16 cellular contexts compared by ENCODE assay signal in the genomic region with DNA sequence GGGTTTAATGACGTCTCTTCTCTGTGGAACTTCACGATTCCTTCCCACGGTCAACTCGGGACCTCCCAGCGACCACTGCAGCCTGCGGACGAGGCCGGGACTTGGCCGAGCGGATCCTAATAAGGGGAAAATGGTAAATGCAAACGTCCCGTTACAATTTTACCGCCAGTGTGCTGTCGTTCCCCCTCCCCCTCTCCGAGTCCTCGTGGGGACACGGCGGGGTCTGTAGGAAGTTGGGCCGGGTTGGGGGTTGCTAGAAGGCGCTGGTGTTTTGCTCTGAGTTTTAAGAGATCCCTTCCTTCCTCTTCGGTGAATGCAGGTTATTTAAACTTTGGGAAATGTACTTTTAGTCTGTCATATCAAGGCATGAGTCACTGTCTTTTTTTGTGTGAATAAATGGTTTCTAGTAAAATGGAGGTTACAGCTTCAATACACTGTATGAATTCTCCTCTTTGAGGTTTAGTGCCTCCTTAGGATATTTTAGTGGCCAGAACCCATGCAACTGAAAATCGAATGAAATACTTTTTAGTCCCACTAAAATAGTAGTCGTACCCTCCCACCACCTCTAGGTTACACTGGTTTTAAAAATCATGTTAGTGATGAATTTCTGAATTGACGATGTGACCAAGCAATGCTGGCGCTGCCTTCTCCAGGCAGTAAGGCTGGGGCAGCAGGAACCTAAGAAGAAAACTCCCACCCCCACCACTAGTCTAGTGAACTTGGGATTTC. TPM values are rescaled to one million over a fixed set of nuclear protein-coding genes. Genes with fewer than 3 reads are reported as not detected.
A peak's percentile ranks its signal among the peaks of the same experiment; 100 is the strongest.
DNase-seq lines count a peak whose midpoint lies in the region; ATAC-seq and TF ChIP-seq lines count a peak whose summit lies in the region.
"Had no signal": no experiment of that assay in that cellular context is flagged by ENCODE, and none has a peak within 500 bp of the region (broad histone marks: within the 10 kb centered on the region; RNA-seq: fewer than 3 reads in every experiment).

No MANE protein-coding gene starts in this region.

- peak overlapping the region; percentile 24 for H3K4me3 Mint-ChIP-seq in activated naive CD4-positive, alpha-beta T cell treated with anti-CD3 and anti-CD28 coated beads, Interleukin-2, amount 10 ng/mL, durations not matched to agents 7 days and 5 days
- H3K4me3 Mint-ChIP-seq in T-cell, result peak overlapping the region in 2 of 3 donors; percentile 42 to 46

- ATAC-seq in T-cell (replicated peaks in 1 of 4) (no peak), GM21723 (IDR thresholded peaks at IDR 0.05; ENCODE audit: unreplicated experiment) (no peak)
- ATAC-seq: body of pancreas had no signal

- H3K27ac ChIP-seq in uterus (peak overlapping the region; percentile 98 to 99), caudate nucleus (ENCODE audit: low read depth, low read length) (no peak overlapping the region), mammary epithelial cell (ENCODE audit: insufficient read depth, low read depth, low read length) (no peak overlapping the region)
- H3K27ac ChIP-seq: body of pancreas had no signal

- peaks cover 7% of the 10 kb centered on the region for H3K4me1 Mint-ChIP-seq in activated naive CD4-positive, alpha-beta T cell treated with anti-CD3 and anti-CD28 coated beads, Interleukin-2, amount 10 ng/mL, durations not matched to agents 7 days and 5 days
- peaks cover 29 to 34% (median 30%) of the 10 kb centered on the region in 3 donors for H3K4me1 Mint-ChIP-seq in T-cell

- intact Hi-C loops in uterus (cut with DNase I; ENCODE audit: low total_unique reads), result no loop called here
- intact Hi-C loops in mammary epithelial cell (cut with micrococcal nuclease), result no loop called here

- no peaks in the 10 kb centered on the region for H3K79me2 ChIP-seq in mammary epithelial cell (ENCODE audit: insufficient read depth, low read length)

- no peak for TF ChIP-seq POLR2A in uterus (IDR thresholded peaks at IDR 0.05)

- H3K9ac ChIP-seq in mammary epithelial cell (ENCODE audit: insufficient read depth, low read length), result no peak overlapping the region

- WGBS in mammary epithelial cell (ENCODE audit: low coverage, missing lambda C conversion rate), result 16% methylated on average over 25 of the region's 25 CpGs

- no peak for DNase-seq in activated naive CD4-positive, alpha-beta T cell treated with anti-CD3 and anti-CD28 coated beads, Interleukin-2, amount 10 ng/mL, durations not matched to agents 7 days and 5 days
- DNase-seq in activated naive CD4-positive, alpha-beta T cell (lab: John Stamatoyannopoulos, UW), result no peak
- no peak for DNase-seq in T-cell
- DNase-seq in left kidney (ENCODE audit: low read depth, low spot score), result peak; percentile 59
- no peak for DNase-seq in uterus
- DNase-seq in caudate nucleus (lab: John Stamatoyannopoulos, UW), result no peak
- DNase-seq in mammary epithelial cell, result no peak
- DNase-seq: activated CD4-positive, CD25-positive, alpha-beta regulatory T cell; body of pancreas; mesenchymal stem cell; posterior cingulate gyrus had no signal

- BruUV-seq in mammary epithelial cell (replicated peaks; lab: Mats Ljungman, UMichigan), result no TSS peak

- POLR2A ChIA-PET in T-cell (lab: Charles Lee), result interaction anchor here in 1 of 2 donors (0.6 kb wide), 1 partner anchor 14 kb away, joined by 7 read pairs; no protein-coding TSS in a partner anchor

- H3K9me3 ChIP-seq in uterus (no peaks in the 10 kb centered on the region), mammary epithelial cell (replicated peaks; ENCODE audit: insufficient read depth, low read length) (no peaks in the 10 kb centered on the region)
- H3K9me3 ChIP-seq: body of pancreas had no signal

- H3K27me3 ChIP-seq in uterus (peaks cover 0 to 3% of the 10 kb centered on the region in 2 donors), mammary epithelial cell (ENCODE audit: insufficient read depth, low read length) (peaks cover 83% of the 10 kb centered on the region)

- H3K9me3 Mint-ChIP-seq in activated naive CD4-positive, alpha-beta T cell treated with anti-CD3 and anti-CD28 coated beads, Interleukin-2, amount 10 ng/mL, durations not matched to agents 7 days and 5 days, result peaks cover 4% of the 10 kb centered on the region
- H3K9me3 Mint-ChIP-seq in T-cell, result no peaks in the 10 kb centered on the region

- TF ChIP-seq CTCF in uterus (IDR thresholded peaks at IDR 0.05) (peak in 1 of 4 experiments; percentile 8), mammary epithelial cell (conservative IDR thresholded peaks at IDR 0.05 in 1 of 2, IDR thresholded peaks at IDR 0.05 in 1 of 2; ENCODE audit: extremely low read depth in 1 of 2, insufficient read depth in 1 of 2, low read depth in 1 of 2, low read length in 2 of 2) (no peak)

- H3K4me1 ChIP-seq in uterus (peaks cover 0 to 8% of the 10 kb centered on the region in 2 donors), mammary epithelial cell (ENCODE audit: insufficient read depth, low read length) (peaks cover 8% of the 10 kb centered on the region)

- dilution Hi-C loops in mammary epithelial cell (cut with HindIII; ENCODE audit: low sequenced_read_pairs), result no loop called here

- H3K4me3 ChIP-seq in uterus (peak overlapping the region; percentile 44 to 51), mammary epithelial cell (replicated peaks in 1 of 3; ENCODE audit: insufficient read depth in 1 of 3, low read depth in 2 of 3, low read length in 3 of 3) (no peak overlapping the region)
- H3K4me3 ChIP-seq: body of pancreas had no signal

- H3K27ac Mint-ChIP-seq in activated naive CD4-positive, alpha-beta T cell treated with anti-CD3 and anti-CD28 coated beads, Interleukin-2, amount 10 ng/mL, durations not matched to agents 7 days and 5 days, result peak overlapping the region; percentile 66
- peak overlapping the region in 1 of 2 donors; percentile 21 for H3K27ac Mint-ChIP-seq in T-cell

- no peaks in the 10 kb centered on the region for H4K20me1 ChIP-seq in mammary epithelial cell (ENCODE audit: insufficient read depth, low read length)

- in situ Hi-C loops in mammary epithelial cell (cut with MboI; ENCODE audit: low sequenced_read_pairs in 2 of 2), result no loop called here

- H3K27me3 Mint-ChIP-seq in activated naive CD4-positive, alpha-beta T cell treated with anti-CD3 and anti-CD28 coated beads, Interleukin-2, amount 10 ng/mL, durations not matched to agents 7 days and 5 days, result peaks cover 92% of the 10 kb centered on the region
- H3K27me3 Mint-ChIP-seq in T-cell, result peaks cover 65 to 83% of the 10 kb centered on the region in 2 donors

- no peak overlapping the region for H3K4me2 ChIP-seq in mammary epithelial cell (ENCODE audit: insufficient read depth, low read depth, low read length)

- H3K36me3 Mint-ChIP-seq in activated naive CD4-positive, alpha-beta T cell treated with anti-CD3 and anti-CD28 coated beads, Interleukin-2, amount 10 ng/mL, durations not matched to agents 7 days and 5 days, result peaks cover 9% of the 10 kb centered on the region
- no peaks in the 10 kb centered on the region for H3K36me3 Mint-ChIP-seq in T-cell

- CTCF ChIA-PET in activated naive CD4-positive, alpha-beta T cell treated with anti-CD3 and anti-CD28 coated beads, Interleukin-2, amount 10 ng/mL, durations not matched to agents 7 days and 5 days (lab: Charles Lee), result interaction anchor here (0.7 to 2.3 kb wide), 7 partner anchors 11 to 1624 kb away, joined by 3 to 12 read pairs (median 4); no protein-coding TSS in a partner anchor
- CTCF ChIA-PET in T-cell (lab: Charles Lee) (interaction anchor here in 1 of 2 donors (2.0 kb wide), 1 partner anchor 18 kb away, joined by 6 read pairs; no protein-coding TSS in a partner anchor), mammary epithelial cell (lab: Charles Lee; ENCODE audit: low non-redundant PET) (no interaction called here)

- no peak overlapping the region for H2AFZ ChIP-seq in mammary epithelial cell (ENCODE audit: low read depth, low read length)

- H3K36me3 ChIP-seq in uterus, result no peaks in the 10 kb centered on the region
- no peaks in the 10 kb centered on the region for H3K36me3 ChIP-seq in mammary epithelial cell (ENCODE audit: insufficient read depth, low read length)

RNA-seq across cellular contexts. Expression of a gene that starts 2.3 kb away (rescaled TPM):
- total RNA-seq in T-cell (not detected), uterus (10 to 100 TPM in 1 of 4 donors, 1 to 10 TPM in 1, under 1 TPM in 1, not detected in 1; 0.88 to 34.6 (median 8.6) TPM), mammary epithelial cell (not detected)
- not detected for polyA plus RNA-seq in mammary epithelial cell
- not detected for polyA minus RNA-seq in mammary epithelial cell
- total RNA-seq: body of pancreas, frontal cortex, HT-29, temporal lobe had no signal

RNA-seq across cellular contexts. Expression of a gene that starts 7.2 kb away (rescaled TPM):
- total RNA-seq in T-cell (not detected), uterus (10 to 100 TPM in 3 of 4 donors, 1 to 10 TPM in 1; 6.8 to 81.0 (median 53.6) TPM), mammary epithelial cell (not detected)
- not detected for polyA plus RNA-seq in mammary epithelial cell
- polyA minus RNA-seq in mammary epithelial cell, result not detected
- total RNA-seq: frontal cortex, HT-29, temporal lobe had no signal

RNA-seq across cellular contexts. Expression of a gene that starts 9.8 kb away (rescaled TPM):
- total RNA-seq in T-cell (not detected), uterus (under 1 TPM in 1 of 4 donors, not detected in 3; 0.76 TPM), mammary epithelial cell (not detected)
- polyA plus RNA-seq in mammary epithelial cell, result not detected
- not detected for polyA minus RNA-seq in mammary epithelial cell
- total RNA-seq: body of pancreas, frontal cortex, temporal lobe had no signal
- polyA plus RNA-seq: BJ had no signal

RNA-seq across cellular contexts. Expression of a gene that starts 13.1 kb away (rescaled TPM):
- total RNA-seq in T-cell (under 1 TPM in 2 of 5 donors, not detected in 3; 0.13 to 0.15 TPM), uterus (10 to 100 TPM in 3 of 4 donors, 1 to 10 TPM in 1; 3.8 to 78.1 (median 46.4) TPM), mammary epithelial cell (not detected)
- polyA plus RNA-seq in mammary epithelial cell, result not detected
- not detected for polyA minus RNA-seq in mammary epithelial cell
- total RNA-seq: frontal cortex, HT-29, temporal lobe had no signal

RNA-seq across cellular contexts. Expression of a gene that starts 16.9 kb away (rescaled TPM):
- total RNA-seq in T-cell, result not detected
- total RNA-seq in uterus, result 1 to 10 TPM in 1 of 4 donors, not detected in 3; 4.9 TPM
- not detected for total RNA-seq in mammary epithelial cell
- not detected for polyA plus RNA-seq in mammary epithelial cell
- not detected for polyA minus RNA-seq in mammary epithelial cell
- total RNA-seq: body of pancreas, frontal cortex, temporal lobe had no signal

Comparison
In these comparisons a context has a peak if more than half of its experiments do, and no peak if none do; other contexts are left out.
1. H3K27ac ChIP-seq: peak in uterus (2 of 2); none in caudate nucleus (single experiment) and mammary epithelial cell (single experiment).
2. H3K4me3 ChIP-seq: peak in uterus (2 of 2); none in mammary epithelial cell (0 of 3).
3. RNA of a gene that starts 7.2 kb away (total RNA-seq): 6.8 to 81.0 TPM in uterus; not detected in mammary epithelial cell and not detected in T-cell; every median in the first group is over 4 times any median in the second.